Comparison of ENCODE assay signal across 19 cellular contexts in the genomic region with DNA sequence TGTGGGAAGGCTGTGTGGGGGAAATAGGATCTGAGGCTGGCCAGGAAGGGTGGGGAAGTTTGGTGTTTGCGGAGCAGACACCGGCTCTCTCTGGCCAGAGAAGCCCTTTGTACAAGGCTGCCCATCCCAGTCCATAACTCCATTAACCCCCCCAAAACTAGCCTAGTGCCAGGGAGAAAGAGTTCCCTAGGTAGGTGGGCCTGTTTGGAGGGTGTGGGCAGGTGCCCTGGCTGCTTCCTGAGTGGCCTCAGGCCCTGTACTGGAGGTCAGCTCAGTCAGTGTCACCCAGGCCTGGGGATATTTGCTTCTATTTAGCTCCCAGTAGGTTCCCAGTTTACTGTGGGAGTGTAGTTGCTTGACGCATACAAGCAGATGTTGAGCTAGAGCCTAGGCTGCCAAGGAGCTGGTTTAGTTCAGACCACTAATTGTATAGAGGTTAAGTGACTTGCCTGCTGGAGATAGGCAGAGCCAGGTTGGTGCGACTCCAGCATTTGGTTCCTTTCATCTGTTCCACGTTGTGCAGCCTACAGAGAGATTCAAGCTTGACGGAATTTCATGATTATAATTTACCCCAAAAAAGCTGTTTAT. TPM values are rescaled to one million over a fixed set of nuclear protein-coding genes. Genes with fewer than 3 reads are reported as not detected.
DNase-seq lines count a peak whose midpoint lies in the region; ATAC-seq and TF ChIP-seq lines count a peak whose summit lies in the region.
"Had no signal": no experiment of that assay in that cellular context is flagged by ENCODE, and none has a peak within 500 bp of the region (broad histone marks: within the 10 kb centered on the region; RNA-seq: fewer than 3 reads in every experiment).

No MANE protein-coding gene starts in this region.

- intact Hi-C loops in testis (cut with DNase I; ENCODE audit: low total_unique reads), result no loop called here

- no peak for TF ChIP-seq POLR2A in testis (IDR thresholded peaks at IDR 0.05)

- H3K27ac ChIP-seq in testis, result peak overlapping the region; percentile 28 to 62
- H3K27ac ChIP-seq: BLaER1 treated with 17β-estradiol and CSF1 and Interleukin-3, amounts not matched to agents 10 nM and 100 nM; RWPE1; SJSA1 had no signal

- DNase-seq in ELF-1 (ENCODE audit: low read depth, low spot score) (peak; percentile 41), NCI-H146 (lab: John Stamatoyannopoulos, UW) (peak; percentile 80), fibroblast of peridontal ligament (ENCODE audit: extremely low read depth) (peak; percentile 20), testis (no peak), NCI-H2171 (lab: John Stamatoyannopoulos, UW) (no peak)
- DNase-seq in activated T-cell treated with anti-CD3 and anti-CD28 coated beads, Interleukin-2, amount 50 U/mL, for 48 hours, result no peak
- DNase-seq: Calu3; CD8-positive, alpha-beta T cell; GOT3; KBM-7; NCI-H1417 treated with DMSO at 0.1 percent for 48 hours; NCI-H2029 treated with DMSO at 0.1 percent for 48 hours; NCI-H748 treated with DMSO at 0.1 percent for 48 hours; PC-3 had no signal

- no peaks in the 10 kb centered on the region for H3K9me3 ChIP-seq in testis
- H3K9me3 ChIP-seq: BLaER1 treated with 17β-estradiol and CSF1 and Interleukin-3, amounts not matched to agents 10 nM and 100 nM had no signal

- H3K27me3 ChIP-seq in testis, result no peaks in the 10 kb centered on the region

- H3K4me1 ChIP-seq in testis, result peaks cover 46% of the 10 kb centered on the region
- H3K4me1 ChIP-seq: BLaER1 treated with 17β-estradiol and CSF1 and Interleukin-3, amounts not matched to agents 10 nM and 100 nM had no signal

- H3K4me3 ChIP-seq in testis, result no peak overlapping the region
- H3K4me3 ChIP-seq: BLaER1 treated with 17β-estradiol and CSF1 and Interleukin-3, amounts not matched to agents 10 nM and 100 nM; SJSA1 had no signal

- TF ChIP-seq CTCF in testis (IDR thresholded peaks at IDR 0.05), result no peak

- H3K36me3 ChIP-seq in testis (ENCODE audit: low read depth, missing control alignments), result no peaks in the 10 kb centered on the region
- H3K36me3 ChIP-seq: BLaER1 treated with 17β-estradiol and CSF1 and Interleukin-3, amounts not matched to agents 10 nM and 100 nM; SJSA1 had no signal

- 81 to 83% methylated on average over 6 of the region's 6 CpGs for WGBS in testis, 2 donors

- no peak for ATAC-seq in GM19467 (IDR thresholded peaks at IDR 0.05; ENCODE audit: unreplicated experiment)
- ATAC-seq: CD8-positive, alpha-beta T cell; HCT116; PC-3 had no signal

RNA-seq across cellular contexts. Expression of gene GREB1, which starts 2.9 kb away (rescaled TPM):
- 100 to 1,000 TPM in 1 of 2 donors, 10 to 100 TPM in 1; 91.0 to 136 TPM for total RNA-seq in testis
- 29.8 TPM for polyA plus RNA-seq in testis (ENCODE audit: insufficient read depth, low read depth, low replicate concordance)
- total RNA-seq: SJSA1 had no signal

Comparison
In these comparisons a context has a peak if more than half of its experiments do, and no peak if none do; other contexts are left out.
1. DNase-seq: peak in ELF-1 (single experiment), NCI-H146 (single experiment) and fibroblast of peridontal ligament (single experiment); none in testis (single experiment), NCI-H2171 (single experiment) and activated T-cell treated with anti-CD3 and anti-CD28 coated beads, Interleukin-2, amount 50 U/mL, for 48 hours (0 of 2).